14 cellular contexts compared by ENCODE assay signal in genomic region chr3:37141676-37142075, GRCh38. TPM values are rescaled to one million over a fixed set of nuclear protein-coding genes. Genes with fewer than 3 reads are reported as not detected.
DNase-seq lines count a peak whose midpoint lies in the region; ATAC-seq and TF ChIP-seq lines count a peak whose summit lies in the region.
"Had no signal": no experiment of that assay in that cellular context is flagged by ENCODE, and none has a peak within 500 bp of the region (broad histone marks: within the 10 kb centered on the region; RNA-seq: fewer than 3 reads in every experiment).

No MANE protein-coding gene starts in this region.

- H3K9me3 ChIP-seq in right cardiac atrium (ENCODE audit: control insufficient read depth, low read length) (no peaks in the 10 kb centered on the region), psoas muscle (no peaks in the 10 kb centered on the region)

- H3K4me3 ChIP-seq in right cardiac atrium (ENCODE audit: low read length) (no peak overlapping the region), psoas muscle (no peak overlapping the region)
- H3K4me3 ChIP-seq: BLaER1 treated with 17β-estradiol and CSF1 and Interleukin-3, amounts not matched to agents 10 nM and 100 nM; GM12878; GM23338 had no signal

- H3K36me3 ChIP-seq in psoas muscle (ENCODE audit: insufficient read depth in 1 of 2, low read depth in 1 of 2), result peaks cover 0 to 23% of the 10 kb centered on the region in 2 donors

- 71% methylated on average over 3 of the region's 3 CpGs for WGBS in right cardiac atrium
- WGBS in psoas muscle, 3 donors, result 24 to 68% (median 67%) methylated on average over 3 of the region's 3 CpGs

- H3K27ac ChIP-seq in right cardiac atrium (ENCODE audit: low read length) (no peak overlapping the region), 22Rv1 (peak overlapping the region; percentile 27; the same call in 1 of the 2 replicates), psoas muscle (no peak overlapping the region)
- H3K27ac ChIP-seq: BLaER1 treated with 17β-estradiol and CSF1 and Interleukin-3, amounts not matched to agents 10 nM and 100 nM had no signal

- H3K4me1 ChIP-seq in right cardiac atrium (ENCODE audit: control insufficient read depth, insufficient read depth, low read length), result peaks cover 12% of the 10 kb centered on the region
- peaks cover 37% of the 10 kb centered on the region for H3K4me1 ChIP-seq in psoas muscle

- ATAC-seq in Right ventricle myocardium inferior (peak; percentile 14), right cardiac atrium (no peak), psoas muscle (peak; percentile 46 to 85 (median 58))

- no peaks in the 10 kb centered on the region for H3K27me3 ChIP-seq in right cardiac atrium (ENCODE audit: control insufficient read depth, insufficient read depth)
- H3K27me3 ChIP-seq in psoas muscle (ENCODE audit: insufficient read depth in 3 of 3, low read length in 2 of 3), result no peaks in the 10 kb centered on the region
- H3K27me3 ChIP-seq: BLaER1 treated with 17β-estradiol and CSF1 and Interleukin-3, amounts not matched to agents 10 nM and 100 nM had no signal

- intact Hi-C loops in Right ventricle myocardium inferior (cut with DNase I), result no loop called here
- intact Hi-C loops in right cardiac atrium (cut with DNase I), result no loop called here
- intact Hi-C loops in psoas muscle (cut with DNase I), result no loop called here

- no peak for TF ChIP-seq CTCF in 22Rv1 (IDR thresholded peaks at IDR 0.05)
- no peak for TF ChIP-seq CTCF in psoas muscle (IDR thresholded peaks at IDR 0.05)

- DNase-seq in Right ventricle myocardium inferior (ENCODE audit: missing footprints) (no peak), right cardiac atrium (no peak), fibroblast of gingiva (ENCODE audit: low read depth) (peak; percentile 21), psoas muscle (peak in 1 of 2 donors; percentile 61), HuH-7 (ENCODE audit: low spot score) (no peak), NOMO-1 treated with DMSO at 0.1 percent for 48 hours (lab: John Stamatoyannopoulos, UW; ENCODE audit: unreplicated experiment) (no peak)
- DNase-seq: 8988T; Calu3; CD4-positive, alpha-beta T cell; DMS 273 treated with DMSO at 0.1 percent for 48 hours had no signal

RNA-seq across cellular contexts. Expression of gene LRRFIP2, which starts 32.7 kb away (rescaled TPM):
- total RNA-seq in Right ventricle myocardium inferior (146 TPM), right cardiac atrium (100 to 1,000 TPM; 154 to 168 (median 162) TPM), psoas muscle (100 to 1,000 TPM; 124 to 163 (median 138) TPM)
- polyA plus RNA-seq in right cardiac atrium (88.9 TPM), psoas muscle (100 to 1,000 TPM in 1 of 3 donors, 10 to 100 TPM in 2; 35.7 to 135 (median 75.1) TPM)

Comparison
In these comparisons a context has a peak if more than half of its experiments do, and no peak if none do; other contexts are left out.
1. ATAC-seq: peak in Right ventricle myocardium inferior (single experiment) and psoas muscle (4 of 4); none in right cardiac atrium (0 of 2).